Comparison of ENCODE assay signal across 10 cellular contexts in genomic region chr1:183301239-183301638, GRCh38.
"Had no signal": no experiment of that assay in that cellular context is flagged by ENCODE, and none has a peak within 500 bp of the region (broad histone marks: within the 10 kb centered on the region; RNA-seq: fewer than 3 reads in every experiment).

No MANE protein-coding gene starts in this region.

- H3K27ac ChIP-seq: breast epithelium, ovary, thyroid gland had no signal

- H3K27me3 ChIP-seq: breast epithelium, ovary, stomach, thyroid gland had no signal

- H3K4me3 ChIP-seq: breast epithelium, ovary, stomach, thyroid gland had no signal

- DNase-seq: activated naive CD4-positive, alpha-beta T cell; activated naive CD8-positive, alpha-beta T cell treated with anti-CD3 and anti-CD28 coated beads, Interleukin-2, amount 10 ng/mL, durations not matched to agents 7 days and 5 days; activated T-cell treated with anti-CD3 and anti-CD28 coated beads for 4 hours; ovary; stimulated activated CD4-positive, alpha-beta T cell treated with anti-CD3 and anti-CD28 coated beads, Interleukin-12 subunit alpha, Interleukin-12 subunit beta, amount 100 ng/mL, for 4 hours; stimulated activated CD4-positive, alpha-beta T cell treated with anti-CD3 and anti-CD28 coated beads, Interleukin-2, amount 100 ng/mL, for 24 hours; stomach; thyroid gland had no signal

- H3K4me1 ChIP-seq: breast epithelium had no signal

- ATAC-seq: activated CD4-positive, CD25-positive, alpha-beta regulatory T cell treated with anti-CD3 and anti-CD28 coated beads, Interleukin-2, amount 50 U/mL, for 24 hours had no signal

- H3K9me3 ChIP-seq: breast epithelium, ovary, stomach, thyroid gland had no signal

- H3K36me3 ChIP-seq: breast epithelium, ovary, stomach, thyroid gland had no signal
